12 cellular contexts compared by ENCODE assay signal in genomic region chr5:129963359-129963758, GRCh38. TPM values are rescaled to one million over a fixed set of nuclear protein-coding genes. Genes with fewer than 3 reads are reported as not detected.
DNase-seq lines count a peak whose midpoint lies in the region; ATAC-seq and TF ChIP-seq lines count a peak whose summit lies in the region.
"Had no signal": no experiment of that assay in that cellular context is flagged by ENCODE, and none has a peak within 500 bp of the region (broad histone marks: within the 10 kb centered on the region; RNA-seq: fewer than 3 reads in every experiment).

No MANE protein-coding gene starts in this region.

- H3K36me3 ChIP-seq in ACC112 (ENCODE audit: insufficient read depth, low read length) (no peaks in the 10 kb centered on the region), left lung (no peaks in the 10 kb centered on the region), MG63 (no peaks in the 10 kb centered on the region)
- H3K36me3 ChIP-seq: BE2C had no signal

- H2AFZ ChIP-seq in ACC112 (ENCODE audit: low read length, unreplicated experiment): peak overlapping the region; percentile 61

- H3K27me3 ChIP-seq in ACC112 (ENCODE audit: insufficient read depth, low read length) (no peaks in the 10 kb centered on the region), left lung (no peaks in the 10 kb centered on the region), MG63 (0 out of 2 replicates have a peak, but pooled peaks cover 5% of the 10 kb centered on the region)
- H3K27me3 ChIP-seq: BE2C had no signal

- peak; percentile 89 for ATAC-seq in left lung
- ATAC-seq: natural killer cell treated with Interleukin-12 subunit alpha and Interleukin-12 subunit beta and Interleukin-15 and Interleukin-18, amount 100 ng/mL, for 72 hours had no signal

- H3K9me3 ChIP-seq in left lung (no peaks in the 10 kb centered on the region), MG63 (no peaks in the 10 kb centered on the region)
- H3K9me3 ChIP-seq: BE2C had no signal

- no peak for TF ChIP-seq CTCF in left lung (IDR thresholded peaks at IDR 0.05)
- TF ChIP-seq CTCF in progenitor cell of endocrine pancreas (IDR thresholded peaks at IDR 0.05; ENCODE audit: unreplicated experiment): no peak

- H3K4me3 ChIP-seq in ACC112 (ENCODE audit: low read depth, low read length) (peak overlapping the region; percentile 39), left lung (no peak overlapping the region), MG63 (no peak overlapping the region)

- H3K27ac Mint-ChIP-seq in progenitor cell of endocrine pancreas: no peak overlapping the region
- H3K27ac Mint-ChIP-seq: natural killer cell treated with Interleukin-12 subunit alpha and Interleukin-12 subunit beta and Interleukin-15 and Interleukin-18, amount 100 ng/mL, for 72 hours had no signal

- peaks cover 19% of the 10 kb centered on the region for H3K4me1 ChIP-seq in ACC112 (ENCODE audit: control insufficient read depth, insufficient read depth, low read length, unreplicated experiment)
- no peaks in the 10 kb centered on the region for H3K4me1 ChIP-seq in left lung
- H3K4me1 ChIP-seq: BE2C had no signal

- H3K27ac ChIP-seq in ACC112 (ENCODE audit: low read depth, low read length): peak overlapping the region; percentile 80
- H3K27ac ChIP-seq in left lung: no peak overlapping the region

- H3K9me3 Mint-ChIP-seq in progenitor cell of endocrine pancreas (ENCODE audit: low read depth): no peaks in the 10 kb centered on the region

- H3K4me1 Mint-ChIP-seq in progenitor cell of endocrine pancreas (ENCODE audit: low read depth): peaks cover 1% of the 10 kb centered on the region

- DNase-seq in LHCN-M2 (ENCODE audit: low read depth) (peak; percentile 97), dermis blood vessel endothelial cell (peak; percentile 49), left lung (no peak), MG63 (no peak), T-helper 2 cell (no peak), SK-N-DZ (ENCODE audit: low spot score) (no peak), progenitor cell of endocrine pancreas (ENCODE audit: low spot score, unreplicated experiment) (no peak)
- DNase-seq: BE2C, Karpas-422, NCI-H510A had no signal

- no peaks in the 10 kb centered on the region for H3K36me3 Mint-ChIP-seq in progenitor cell of endocrine pancreas (ENCODE audit: insufficient read depth)
- H3K36me3 Mint-ChIP-seq: natural killer cell treated with Interleukin-12 subunit alpha and Interleukin-12 subunit beta and Interleukin-15 and Interleukin-18, amount 100 ng/mL, for 72 hours had no signal

- intact Hi-C loops in left lung (cut with DNase I): no loop called here

- no peaks in the 10 kb centered on the region for H3K79me2 ChIP-seq in ACC112 (ENCODE audit: control insufficient read depth, insufficient read depth, low read length, unreplicated experiment)

- H3K4me3 Mint-ChIP-seq in progenitor cell of endocrine pancreas (ENCODE audit: low read depth): no peak overlapping the region
- H3K4me3 Mint-ChIP-seq: natural killer cell treated with Interleukin-12 subunit alpha and Interleukin-12 subunit beta and Interleukin-15 and Interleukin-18, amount 100 ng/mL, for 72 hours had no signal

- no peaks in the 10 kb centered on the region for H3K27me3 Mint-ChIP-seq in progenitor cell of endocrine pancreas
- H3K27me3 Mint-ChIP-seq: natural killer cell treated with Interleukin-12 subunit alpha and Interleukin-12 subunit beta and Interleukin-15 and Interleukin-18, amount 100 ng/mL, for 72 hours had no signal

RNA-seq across cellular contexts. Expression of gene CHSY3, which starts 59.1 kb away (rescaled TPM):
- total RNA-seq in LHCN-M2 (2014; rRNA removed): 7.6 and 9.9 TPM in 2 replicates
- 3.8 TPM for polyA plus RNA-seq in LHCN-M2 (2012)
- 2.5 and 3.9 TPM in 2 replicates for total RNA-seq in dermis blood vessel endothelial cell
- 10 to 100 TPM in 1 of 2 donors, 1 to 10 TPM in 1; 5.8 to 10.1 TPM for total RNA-seq in left lung
- total RNA-seq in MG63 (2014; rRNA removed; shearing (Covaris generic); ENCODE audit: low replicate concordance): not detected in 2 replicates
- polyA plus RNA-seq in SK-N-DZ (2014; cell fraction: cytosol; rRNA removed): 1.00 and 2.3 TPM in 2 replicates
- 0.19 and 1.2 TPM in 2 replicates for polyA plus RNA-seq in SK-N-DZ (2014; cell fraction: nucleus; rRNA removed)
- total RNA-seq in progenitor cell of endocrine pancreas: 0.84 and 1.3 TPM in 2 replicates

Comparison
In these comparisons a context has a peak if more than half of its experiments do, and no peak if none do; other contexts are left out.
1. DNase-seq: peak in LHCN-M2 (single experiment) and dermis blood vessel endothelial cell (single experiment); none in left lung (0 of 2), MG63 (single experiment), T-helper 2 cell (0 of 5), SK-N-DZ (single experiment) and progenitor cell of endocrine pancreas (single experiment).